In the genomic region with DNA sequence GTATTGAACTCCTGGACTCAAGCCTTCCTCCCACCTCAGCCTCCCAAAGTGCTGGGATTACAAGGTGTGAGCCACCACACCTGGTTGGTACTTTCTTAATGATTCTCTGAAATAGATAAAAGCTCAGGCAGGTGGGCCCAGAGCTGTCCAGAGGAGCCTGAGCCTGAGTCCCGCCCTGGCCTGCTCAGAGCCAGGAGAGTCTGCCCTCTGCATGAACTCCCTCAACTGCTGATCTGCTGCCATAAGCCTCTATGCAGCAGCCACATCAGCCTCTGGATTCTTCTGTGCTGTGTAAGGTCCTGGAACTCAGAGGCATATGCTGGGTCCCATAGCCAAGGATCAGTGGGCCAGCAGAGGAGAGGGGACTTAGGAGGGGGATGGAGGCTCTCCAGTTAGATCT, we compare ENCODE assay signal across 8 cellular contexts. TPM values are rescaled to one million over a fixed set of nuclear protein-coding genes. Genes with fewer than 3 reads are reported as not detected.
DNase-seq lines count a peak whose midpoint lies in the region; ATAC-seq and TF ChIP-seq lines count a peak whose summit lies in the region.

No MANE protein-coding gene starts in this region.

- H2AFZ ChIP-seq in SK-N-SH (ENCODE audit: low read depth) = no peak overlapping the region

- TF ChIP-seq EP300 in SK-N-SH (IDR thresholded peaks at IDR 0.05; ENCODE audit: borderline replicate concordance in 1 of 2, low read depth in 1 of 2, low read length in 1 of 2) (no peak), esophagus muscularis mucosa (IDR thresholded peaks at IDR 0.05) (no peak)

- CTCF ChIA-PET in CD4-positive, alpha-beta T cell (lab: Charles Lee) = no interaction called here
- CTCF ChIA-PET in SK-N-SH (lab: Yijun Ruan, JAX) = no interaction called here

- no peaks in the 10 kb centered on the region for H3K79me2 ChIP-seq in SK-N-SH (ENCODE audit: insufficient read depth)

- H3F3A ChIP-seq in SK-N-SH (replicated peaks; ENCODE audit: insufficient read depth) = peaks cover 7% of the 10 kb centered on the region

- H3K4me3 Mint-ChIP-seq in CD4-positive, alpha-beta T cell = peak overlapping the region; percentile 75
- peak overlapping the region; percentile 14 for H3K4me3 Mint-ChIP-seq in osteocyte (ENCODE audit: unreplicated experiment)

- H3K9me3 Mint-ChIP-seq in CD4-positive, alpha-beta T cell = no peaks in the 10 kb centered on the region
- no peaks in the 10 kb centered on the region for H3K9me3 Mint-ChIP-seq in osteocyte (ENCODE audit: unreplicated experiment)

- H3K36me3 ChIP-seq in SK-N-SH (replicated peaks in 1 of 2; ENCODE audit: control insufficient read depth in 1 of 2, insufficient read depth in 2 of 2, low read length in 1 of 2) (no peaks in the 10 kb centered on the region), esophagus muscularis mucosa (no peaks in the 10 kb centered on the region)

- WGBS in SK-N-SH (ENCODE audit: low lambda C conversion rate) = 100% methylated on average over 1 of the region's 1 CpG
- no CpG with 5 or more reads among the region's 1 CpG for WGBS in esophagus muscularis mucosa

- no peaks in the 10 kb centered on the region for H3K36me3 Mint-ChIP-seq in CD4-positive, alpha-beta T cell (ENCODE audit: low read depth)
- no peaks in the 10 kb centered on the region for H3K36me3 Mint-ChIP-seq in osteocyte (ENCODE audit: unreplicated experiment)

- no peaks in the 10 kb centered on the region for H4K20me1 ChIP-seq in SK-N-SH (ENCODE audit: insufficient read depth)

- H3K27me3 ChIP-seq in CD4-positive, alpha-beta T cell (ENCODE audit: control insufficient read depth, insufficient read depth, low read length) = no peaks in the 10 kb centered on the region
- H3K27me3 ChIP-seq in SK-N-SH (ENCODE audit: insufficient read depth) = no peaks in the 10 kb centered on the region
- H3K27me3 ChIP-seq in esophagus muscularis mucosa = no peaks in the 10 kb centered on the region

- H3K27me3 Mint-ChIP-seq in CD4-positive, alpha-beta T cell = no peaks in the 10 kb centered on the region
- no peaks in the 10 kb centered on the region for H3K27me3 Mint-ChIP-seq in osteocyte (ENCODE audit: unreplicated experiment)

- H3K4me3 ChIP-seq in SK-N-SH (ENCODE audit: low read depth in 2 of 2, low read length in 1 of 2) = no peak overlapping the region
- no peak overlapping the region for H3K4me3 ChIP-seq in esophagus muscularis mucosa

- intact Hi-C loops in CD4-positive, alpha-beta T cell (cut with DNase I, micrococcal nuclease) = loop anchor here in 1 of 2 experiments (2.0 kb wide), 1 partner anchor 20 kb away; no protein-coding TSS in a partner anchor
- intact Hi-C loops in esophagus muscularis mucosa (cut with DNase I) = no loop called here

- TF ChIP-seq RAD21 in SK-N-SH (IDR thresholded peaks at IDR 0.05; ENCODE audit: low read length) = no peak

- H3K9me2 ChIP-seq in SK-N-SH = no peaks in the 10 kb centered on the region

- peaks cover 82% of the 10 kb centered on the region for H3K4me1 Mint-ChIP-seq in CD4-positive, alpha-beta T cell (ENCODE audit: low read depth)
- H3K4me1 Mint-ChIP-seq in osteocyte (ENCODE audit: unreplicated experiment) = peaks cover 70% of the 10 kb centered on the region

- no peak for ATAC-seq in CD4-positive, alpha-beta T cell (ENCODE audit: poor library complexity)
- ATAC-seq in GM18517 (IDR thresholded peaks at IDR 0.05; ENCODE audit: unreplicated experiment) (no peak), HG03342 (IDR thresholded peaks at IDR 0.05; ENCODE audit: unreplicated experiment) (no peak)

- TF ChIP-seq POLR2A in esophagus muscularis mucosa (IDR thresholded peaks at IDR 0.05; ENCODE audit: low read depth) = no peak

- no peak for DNase-seq in CD4-positive, alpha-beta T cell
- DNase-seq in SK-N-SH (no peak), esophagus muscularis mucosa (ENCODE audit: extremely low spot score) (no peak), osteocyte (ENCODE audit: extremely low spot score, unreplicated experiment) (no peak), HK-2 (ENCODE audit: unreplicated experiment) (no peak), NCI-H510A (lab: John Stamatoyannopoulos, UW) (no peak)

- no peaks in the 10 kb centered on the region for H3K9me3 ChIP-seq in CD4-positive, alpha-beta T cell (ENCODE audit: control insufficient read depth, low read length)
- H3K9me3 ChIP-seq in SK-N-SH (no peaks in the 10 kb centered on the region), esophagus muscularis mucosa (no peaks in the 10 kb centered on the region)

- no peak overlapping the region for H3K27ac ChIP-seq in CD4-positive, alpha-beta T cell (ENCODE audit: low read depth, low read length)
- H3K27ac ChIP-seq in SK-N-SH (ENCODE audit: low read depth in 2 of 2, low read length in 1 of 2) (no peak overlapping the region), esophagus muscularis mucosa (replicated peaks in 1 of 4) (peak overlapping the region; percentile 93 to 97 (median 94))

- POLR2A ChIA-PET in CD4-positive, alpha-beta T cell (lab: Charles Lee) = no interaction called here
- POLR2A ChIA-PET in SK-N-SH (lab: Yijun Ruan, JAX) = no interaction called here

- H3K4me1 ChIP-seq in SK-N-SH (ENCODE audit: control insufficient read depth in 1 of 2, insufficient read depth in 2 of 2, low read depth in 1 of 2, low read length in 1 of 2) (peaks cover 3 to 21% of the 10 kb centered on the region in 2 experiments; a peak in 2 of 4 replicates), esophagus muscularis mucosa (peaks cover 97 to 100% (median 100%) of the 10 kb centered on the region in 4 donors)

- peak overlapping the region; percentile 96 for H3K27ac Mint-ChIP-seq in CD4-positive, alpha-beta T cell
- peak overlapping the region; percentile 80 for H3K27ac Mint-ChIP-seq in osteocyte (ENCODE audit: unreplicated experiment)

- peak overlapping the region; percentile 31; the same call in 1 of the 2 replicates for H3K4me2 ChIP-seq in SK-N-SH

- no peak for TF ChIP-seq CTCF in CD4-positive, alpha-beta T cell (IDR thresholded peaks at IDR 0.05)
- TF ChIP-seq CTCF in SK-N-SH (IDR thresholded peaks at IDR 0.05) (no peak), esophagus muscularis mucosa (IDR thresholded peaks at IDR 0.05) (no peak), osteocyte (IDR thresholded peaks at IDR 0.05) (no peak)

- H3K9ac ChIP-seq in SK-N-SH = no peak overlapping the region

TF ChIP-seq in SK-N-SH, 30 proteins besides CTCF, POLR2A, EP300 and RAD21:
- TF ChIP-seq RCOR1 (IDR thresholded peaks at IDR 0.05; ENCODE audit: low read length) (no peak), RXRA (IDR thresholded peaks at IDR 0.05; ENCODE audit: borderline replicate concordance, low read depth) (peak; percentile 52; the same call in 1 of the 2 replicates)

RNA-seq across cellular contexts. Expression of a gene that starts 23.1 kb away (rescaled TPM):
- total RNA-seq in CD4-positive, alpha-beta T cell = 100 to 1,000 TPM; 427 to 436 TPM
- polyA plus RNA-seq in SK-N-SH (2012; rRNA removed) = 24.9 and 30.4 TPM in 2 replicates
- polyA plus RNA-seq in SK-N-SH (2012; cell fraction: cytosol; rRNA removed) = 19.5 and 19.9 TPM in 2 replicates
- polyA plus RNA-seq in SK-N-SH (2012; cell fraction: nucleus; rRNA removed) = 41.8 and 55.3 TPM in 2 replicates
- 100 to 1,000 TPM in 3 of 4 donors, 10 to 100 TPM in 1; 77.4 to 247 (median 146) TPM for total RNA-seq in esophagus muscularis mucosa
- total RNA-seq in osteocyte = 288 and 290 TPM in 2 replicates

RNA-seq across cellular contexts. Expression of a gene that starts 34.6 kb away (rescaled TPM):
- total RNA-seq in CD4-positive, alpha-beta T cell = 10 to 100 TPM; 16.5 to 19.0 TPM
- polyA plus RNA-seq in SK-N-SH (2012; rRNA removed) = 15.0 and 19.5 TPM in 2 replicates
- polyA plus RNA-seq in SK-N-SH (2012; cell fraction: cytosol; rRNA removed) = 21.7 and 23.6 TPM in 2 replicates
- polyA plus RNA-seq in SK-N-SH (2012; cell fraction: nucleus; rRNA removed) = 9.3 and 14.7 TPM in 2 replicates
- total RNA-seq in esophagus muscularis mucosa (10 to 100 TPM; 23.5 to 37.8 (median 29.8) TPM), osteocyte (39.1 and 40.6 TPM in 2 replicates)

RNA-seq across cellular contexts. Expression of a gene that starts 34.9 kb away (rescaled TPM):
- 10 to 100 TPM; 61.9 to 64.3 TPM for total RNA-seq in CD4-positive, alpha-beta T cell
- 45.2 and 65.7 TPM in 2 replicates for polyA plus RNA-seq in SK-N-SH (2012; rRNA removed)
- polyA plus RNA-seq in SK-N-SH (2012; cell fraction: cytosol; rRNA removed) = 81.1 and 87.8 TPM in 2 replicates
- 15.3 and 24.1 TPM in 2 replicates for polyA plus RNA-seq in SK-N-SH (2012; cell fraction: nucleus; rRNA removed)
- total RNA-seq in esophagus muscularis mucosa (100 to 1,000 TPM; 106 to 157 (median 143) TPM), osteocyte (61.7 and 70.3 TPM in 2 replicates)

Comparison
In these comparisons a context has a peak if more than half of its experiments do, and no peak if none do; other contexts are left out.
1. H3K27ac ChIP-seq: peak in esophagus muscularis mucosa (4 of 4); none in CD4-positive, alpha-beta T cell (single experiment) and SK-N-SH (0 of 2).